In genomic region chr22:39024923-39025322, GRCh38 we compare ENCODE assay signal across 20 cellular contexts. TPM values are rescaled to one million over a fixed set of nuclear protein-coding genes. Genes with fewer than 3 reads are reported as not detected.
DNase-seq lines count a peak whose midpoint lies in the region; ATAC-seq and TF ChIP-seq lines count a peak whose summit lies in the region.
"Had no signal": no experiment of that assay in that cellular context is flagged by ENCODE, and none has a peak within 500 bp of the region (broad histone marks: within the 10 kb centered on the region; RNA-seq: fewer than 3 reads in every experiment).

No MANE protein-coding gene starts in this region.

- peak overlapping the region; percentile 47 to 59 for H3K4me3 Mint-ChIP-seq in activated T-cell treated with anti-CD3 and anti-CD28 coated beads, Interleukin-2, amount 50 U/mL, for 72 hours
- H3K4me3 Mint-ChIP-seq in T-helper 1 cell treated with Interleukin-12 subunit alpha and Interleukin-12 subunit beta and Interleukin-4 antibody, amounts not matched to agents 30 μg/mL and 1 μg/mL, for 36 hours = peak overlapping the region; percentile 48
- peak overlapping the region; percentile 54 for H3K4me3 Mint-ChIP-seq in activated naive CD4-positive, alpha-beta T cell treated with anti-CD3 and anti-CD28 coated beads, Interleukin-2, amount 50 U/mL, for 24 hours
- H3K4me3 Mint-ChIP-seq in neural crest cell = no peak overlapping the region
- H3K4me3 Mint-ChIP-seq in CD14-positive monocyte = no peak overlapping the region

- no peak overlapping the region for H3K27ac ChIP-seq in colonic mucosa
- H3K27ac ChIP-seq: body of pancreas, coronary artery, HL-60, prostate gland, tibial artery had no signal

- ATAC-seq in activated T-cell treated with anti-CD3 and anti-CD28 coated beads, Interleukin-2, amount 50 U/mL, for 72 hours (replicated peaks in 1 of 2) = no peak
- ATAC-seq: body of pancreas, GM12878 had no signal

- intact Hi-C loops in CD14-positive monocyte (cut with micrococcal nuclease) (no loop called here), colonic mucosa (cut with DNase I) (no loop called here)

- no peaks in the 10 kb centered on the region for H3K27me3 ChIP-seq in colonic mucosa
- H3K27me3 ChIP-seq: body of pancreas, tibial artery had no signal

- H3K9me3 Mint-ChIP-seq in activated T-cell treated with anti-CD3 and anti-CD28 coated beads, Interleukin-2, amount 50 U/mL, for 72 hours = no peaks in the 10 kb centered on the region
- no peaks in the 10 kb centered on the region for H3K9me3 Mint-ChIP-seq in T-helper 1 cell treated with Interleukin-12 subunit alpha and Interleukin-12 subunit beta and Interleukin-4 antibody, amounts not matched to agents 30 μg/mL and 1 μg/mL, for 36 hours
- H3K9me3 Mint-ChIP-seq in activated naive CD4-positive, alpha-beta T cell treated with anti-CD3 and anti-CD28 coated beads, Interleukin-2, amount 50 U/mL, for 24 hours = no peaks in the 10 kb centered on the region
- H3K9me3 Mint-ChIP-seq in neural crest cell = no peaks in the 10 kb centered on the region
- H3K9me3 Mint-ChIP-seq in CD14-positive monocyte = no peaks in the 10 kb centered on the region

- no peaks in the 10 kb centered on the region for H3K9me3 ChIP-seq in colonic mucosa
- H3K9me3 ChIP-seq: body of pancreas, prostate gland, tibial artery had no signal

- no peaks in the 10 kb centered on the region for H3K36me3 ChIP-seq in colonic mucosa
- H3K36me3 ChIP-seq: prostate gland had no signal

- H3K4me1 ChIP-seq in colonic mucosa = peaks cover 4% of the 10 kb centered on the region
- H3K4me1 ChIP-seq: body of pancreas, prostate gland had no signal

- H3K4me1 Mint-ChIP-seq in activated T-cell treated with anti-CD3 and anti-CD28 coated beads, Interleukin-2, amount 50 U/mL, for 72 hours (ENCODE audit: low read depth) = peaks cover 60% of the 10 kb centered on the region
- peaks cover 43% of the 10 kb centered on the region for H3K4me1 Mint-ChIP-seq in T-helper 1 cell treated with Interleukin-12 subunit alpha and Interleukin-12 subunit beta and Interleukin-4 antibody, amounts not matched to agents 30 μg/mL and 1 μg/mL, for 36 hours (ENCODE audit: low read depth)
- peaks cover 59% of the 10 kb centered on the region for H3K4me1 Mint-ChIP-seq in activated naive CD4-positive, alpha-beta T cell treated with anti-CD3 and anti-CD28 coated beads, Interleukin-2, amount 50 U/mL, for 24 hours
- H3K4me1 Mint-ChIP-seq in neural crest cell (peaks cover 16% of the 10 kb centered on the region), CD14-positive monocyte (peaks cover 29% of the 10 kb centered on the region)

- peak overlapping the region; percentile 58 for H3K27ac Mint-ChIP-seq in activated T-cell treated with anti-CD3 and anti-CD28 coated beads, Interleukin-2, amount 50 U/mL, for 72 hours
- H3K27ac Mint-ChIP-seq in T-helper 1 cell treated with Interleukin-12 subunit alpha and Interleukin-12 subunit beta and Interleukin-4 antibody, amounts not matched to agents 30 μg/mL and 1 μg/mL, for 36 hours = peak overlapping the region; percentile 72
- H3K27ac Mint-ChIP-seq in activated naive CD4-positive, alpha-beta T cell treated with anti-CD3 and anti-CD28 coated beads, Interleukin-2, amount 50 U/mL, for 24 hours = peak overlapping the region; percentile 41
- H3K27ac Mint-ChIP-seq in neural crest cell (ENCODE audit: unreplicated experiment) = peak overlapping the region; percentile 35
- peak overlapping the region in 1 of 7 donors; percentile 42 for H3K27ac Mint-ChIP-seq in CD14-positive monocyte

- peaks cover 6 to 8% of the 10 kb centered on the region in 2 donors for H3K36me3 Mint-ChIP-seq in activated T-cell treated with anti-CD3 and anti-CD28 coated beads, Interleukin-2, amount 50 U/mL, for 72 hours (ENCODE audit: insufficient read depth in 2 of 2)
- H3K36me3 Mint-ChIP-seq in T-helper 1 cell treated with Interleukin-12 subunit alpha and Interleukin-12 subunit beta and Interleukin-4 antibody, amounts not matched to agents 30 μg/mL and 1 μg/mL, for 36 hours (ENCODE audit: low read depth) = peaks cover 24% of the 10 kb centered on the region
- H3K36me3 Mint-ChIP-seq in activated naive CD4-positive, alpha-beta T cell treated with anti-CD3 and anti-CD28 coated beads, Interleukin-2, amount 50 U/mL, for 24 hours = peaks cover 2% of the 10 kb centered on the region
- no peaks in the 10 kb centered on the region for H3K36me3 Mint-ChIP-seq in neural crest cell (ENCODE audit: low read depth)
- H3K36me3 Mint-ChIP-seq in CD14-positive monocyte = peaks cover 17 to 24% of the 10 kb centered on the region in 2 donors

- H3K27me3 Mint-ChIP-seq in activated T-cell treated with anti-CD3 and anti-CD28 coated beads, Interleukin-2, amount 50 U/mL, for 72 hours (ENCODE audit: low read depth) = no peaks in the 10 kb centered on the region
- no peaks in the 10 kb centered on the region for H3K27me3 Mint-ChIP-seq in T-helper 1 cell treated with Interleukin-12 subunit alpha and Interleukin-12 subunit beta and Interleukin-4 antibody, amounts not matched to agents 30 μg/mL and 1 μg/mL, for 36 hours (ENCODE audit: low read depth)
- H3K27me3 Mint-ChIP-seq in activated naive CD4-positive, alpha-beta T cell treated with anti-CD3 and anti-CD28 coated beads, Interleukin-2, amount 50 U/mL, for 24 hours = no peaks in the 10 kb centered on the region
- H3K27me3 Mint-ChIP-seq in neural crest cell (ENCODE audit: low read depth) = no peaks in the 10 kb centered on the region
- H3K27me3 Mint-ChIP-seq in CD14-positive monocyte (ENCODE audit: low read depth in 3 of 3) = no peaks in the 10 kb centered on the region

- TF ChIP-seq CTCF in neural crest cell (conservative IDR thresholded peaks at IDR 0.05) = no peak
- TF ChIP-seq CTCF in CD14-positive monocyte (IDR thresholded peaks at IDR 0.05) = no peak
- TF ChIP-seq CTCF in colonic mucosa (IDR thresholded peaks at IDR 0.05) = no peak

- H3K9ac ChIP-seq in colonic mucosa (ENCODE audit: low read depth in 2 of 2, low read length in 2 of 2) = no peak overlapping the region

- DNase-seq in activated T-cell treated with anti-CD3 and anti-CD28 coated beads, Interleukin-2, amount 50 U/mL, for 72 hours = no peak
- DNase-seq in activated T-cell treated with anti-CD3 and anti-CD28 coated beads, Interleukin-2, amount 50 U/mL, for 1 hour = no peak
- DNase-seq in neural crest cell (ENCODE audit: low read depth, low spot score) = no peak
- DNase-seq in CD14-positive monocyte (ENCODE audit: low spot score) = no peak
- no peak for DNase-seq in NCI-H2227 (lab: John Stamatoyannopoulos, UW; ENCODE audit: unreplicated experiment)
- no peak for DNase-seq in colonic mucosa
- DNase-seq: body of pancreas, DMS79, glutamatergic neuron, mesendoderm, NCI-H1436 treated with DMSO at 0.1 percent for 48 hours, NCI-H2171, NCI-H526 treated with DMSO at 0.1 percent for 48 hours, tibial artery had no signal

- H3K4me3 ChIP-seq in colonic mucosa = no peak overlapping the region
- H3K4me3 ChIP-seq: body of pancreas, coronary artery, GM12878, prostate gland, tibial artery had no signal

RNA-seq across cellular contexts. Expression of gene APOBEC3D, which starts 4.0 kb away (rescaled TPM):
- total RNA-seq in activated T-cell treated with anti-CD3 and anti-CD28 coated beads, Interleukin-2, amount 50 U/mL, for 72 hours = 10 to 100 TPM; 33.9 to 43.0 TPM
- total RNA-seq in neural crest cell = 1.1 and 1.4 TPM in 2 replicates
- 1 to 10 TPM; 1.7 to 2.0 TPM for polyA plus RNA-seq in CD14-positive monocyte
- total RNA-seq in colonic mucosa = 1 to 10 TPM; 6.0 to 7.0 TPM
- total RNA-seq: body of pancreas had no signal

RNA-seq across cellular contexts. Expression of gene APOBEC3C, which starts 10.9 kb away (rescaled TPM):
- 100 to 1,000 TPM; 143 to 147 TPM for total RNA-seq in activated T-cell treated with anti-CD3 and anti-CD28 coated beads, Interleukin-2, amount 50 U/mL, for 72 hours
- 8.1 and 9.5 TPM in 2 replicates for total RNA-seq in neural crest cell
- 10 to 100 TPM; 69.4 to 86.3 TPM for polyA plus RNA-seq in CD14-positive monocyte
- total RNA-seq in colonic mucosa = 10 to 100 TPM; 13.5 to 49.0 TPM

RNA-seq across cellular contexts. Expression of gene APOBEC3F, which starts 15.7 kb away (rescaled TPM):
- total RNA-seq in activated T-cell treated with anti-CD3 and anti-CD28 coated beads, Interleukin-2, amount 50 U/mL, for 72 hours = 10 to 100 TPM; 44.8 to 49.0 TPM
- total RNA-seq in neural crest cell (5.9 and 6.7 TPM in 2 replicates), colonic mucosa (1 to 10 TPM; 7.0 to 7.3 TPM)
- 1 to 10 TPM; 4.4 to 8.0 TPM for polyA plus RNA-seq in CD14-positive monocyte

RNA-seq across cellular contexts. Expression of gene APOBEC3B, which starts 42.8 kb away (rescaled TPM):
- 10 to 100 TPM; 27.1 to 44.7 TPM for total RNA-seq in activated T-cell treated with anti-CD3 and anti-CD28 coated beads, Interleukin-2, amount 50 U/mL, for 72 hours
- total RNA-seq in neural crest cell (12.3 and 14.5 TPM in 2 replicates), colonic mucosa (10 to 100 TPM in 1 of 2 donors, 1 to 10 TPM in 1; 9.3 to 18.9 TPM)
- 10 to 100 TPM in 1 of 2 donors, under 1 TPM in 1; 0.40 to 12.6 TPM for polyA plus RNA-seq in CD14-positive monocyte

RNA-seq across cellular contexts. Expression of gene APOBEC3G, which starts 52.2 kb away (rescaled TPM):
- total RNA-seq in activated T-cell treated with anti-CD3 and anti-CD28 coated beads, Interleukin-2, amount 50 U/mL, for 72 hours = 100 to 1,000 TPM in 1 of 2 donors, 10 to 100 TPM in 1; 77.8 to 115 TPM
- 1.3 and 2.1 TPM in 2 replicates for total RNA-seq in neural crest cell
- 10 to 100 TPM; 64.5 to 73.6 TPM for polyA plus RNA-seq in CD14-positive monocyte
- total RNA-seq in colonic mucosa = 1 to 10 TPM; 2.1 to 3.9 TPM

Comparison
In these comparisons a context has a peak if more than half of its experiments do, and no peak if none do; other contexts are left out.
1. H3K4me3 Mint-ChIP-seq: peak in activated T-cell treated with anti-CD3 and anti-CD28 coated beads, Interleukin-2, amount 50 U/mL, for 72 hours (2 of 2), T-helper 1 cell treated with Interleukin-12 subunit alpha and Interleukin-12 subunit beta and Interleukin-4 antibody, amounts not matched to agents 30 μg/mL and 1 μg/mL, for 36 hours (single experiment) and activated naive CD4-positive, alpha-beta T cell treated with anti-CD3 and anti-CD28 coated beads, Interleukin-2, amount 50 U/mL, for 24 hours (single experiment); none in neural crest cell (single experiment) and CD14-positive monocyte (0 of 2).
2. RNA of gene APOBEC3D, which starts 4.0 kb away (total RNA-seq): 33.9 to 43.0 TPM in activated T-cell treated with anti-CD3 and anti-CD28 coated beads, Interleukin-2, amount 50 U/mL, for 72 hours; 6.0 to 7.0 TPM in colonic mucosa and 1.1 to 1.4 TPM in neural crest cell; every median in the first group is over 4 times any median in the second.